25 cellular contexts compared by ENCODE assay signal in genomic region chr11:4643682-4644081, GRCh38. TPM values are rescaled to one million over a fixed set of nuclear protein-coding genes. Genes with fewer than 3 reads are reported as not detected.
"Had no signal": no experiment of that assay in that cellular context is flagged by ENCODE, and none has a peak within 500 bp of the region (broad histone marks: within the 10 kb centered on the region; RNA-seq: fewer than 3 reads in every experiment).

Gene OR51E1 (plus strand): TSS chr11:4643982. CDS start chr11:4652527, 8,545 bp downstream.

- H3K27me3 ChIP-seq: brain microvascular endothelial cell, gastroesophageal sphincter, hepatocyte, ovary, testis, upper lobe of right lung had no signal

- H3K36me3 ChIP-seq: brain microvascular endothelial cell, gastroesophageal sphincter, ovary, upper lobe of right lung had no signal

- H3K4me1 Mint-ChIP-seq: activated CD4-positive, alpha-beta T cell treated with anti-CD3 and anti-CD28 coated beads, Interleukin-2, amount 10 ng/mL, durations not matched to agents 24 days and 14 days; activated naive CD8-positive, alpha-beta T cell treated with anti-CD3 and anti-CD28 coated beads for 36 hours had no signal

- H3K36me3 Mint-ChIP-seq: activated naive CD8-positive, alpha-beta T cell treated with anti-CD3 and anti-CD28 coated beads for 36 hours had no signal

- H3K79me2 ChIP-seq: hepatocyte had no signal

- H3K27ac ChIP-seq: brain microvascular endothelial cell, epithelial cell of prostate, hepatocyte, ovary, testis, upper lobe of right lung had no signal

- H3K4me1 ChIP-seq: upper lobe of right lung had no signal

- H3K4me3 ChIP-seq: hepatocyte, ovary, smooth muscle cell, testis, upper lobe of right lung had no signal

- H3K9me3 ChIP-seq: gastroesophageal sphincter, ovary, testis, upper lobe of right lung had no signal

- H3K4me2 ChIP-seq: hepatocyte, smooth muscle cell had no signal

- ATAC-seq: activated CD8-positive, alpha-beta T cell treated with anti-CD3 and anti-CD28 coated beads, Interleukin-2, amount 10 ng/mL, durations not matched to agents 7 days and 5 days; activated T-cell treated with anti-CD3 and anti-CD28 coated beads, Interleukin-2, amount 50 U/mL, for 72 hours; effector memory CD8-positive, alpha-beta T cell; gastroesophageal sphincter; upper lobe of right lung had no signal

- H3K4me3 Mint-ChIP-seq: activated CD4-positive, alpha-beta T cell treated with anti-CD3 and anti-CD28 coated beads, Interleukin-2, amount 10 ng/mL, durations not matched to agents 24 days and 14 days; activated CD8-positive, alpha-beta T cell treated with anti-CD3 and anti-CD28 coated beads, Interleukin-2, amount 10 ng/mL, durations not matched to agents 7 days and 5 days; activated naive CD8-positive, alpha-beta T cell treated with anti-CD3 and anti-CD28 coated beads for 36 hours; activated T-cell treated with anti-CD3 and anti-CD28 coated beads, Interleukin-2, amount 50 U/mL, for 72 hours; effector memory CD8-positive, alpha-beta T cell; nephron; stimulated activated naive CD8-positive, alpha-beta T cell treated with anti-CD3 and anti-CD28 coated beads, Interleukin-15, Interleukin-2, amounts not matched to agents 100 ng/mL and 50 ng/mL, for 24 hours; T-helper 2 cell treated with Interferon-gamma antibody and Interleukin-4, amounts not matched to agents 5 μg/mL and 100 μg/mL, for 36 hours had no signal

- H3K27ac Mint-ChIP-seq: activated CD4-positive, alpha-beta T cell treated with anti-CD3 and anti-CD28 coated beads, Interleukin-2, amount 10 ng/mL, durations not matched to agents 24 days and 14 days; activated CD8-positive, alpha-beta T cell treated with anti-CD3 and anti-CD28 coated beads, Interleukin-2, amount 10 ng/mL, durations not matched to agents 7 days and 5 days; activated naive CD8-positive, alpha-beta T cell treated with anti-CD3 and anti-CD28 coated beads for 36 hours; activated T-cell treated with anti-CD3 and anti-CD28 coated beads, Interleukin-2, amount 50 U/mL, for 72 hours; effector memory CD8-positive, alpha-beta T cell; nephron; stimulated activated naive CD8-positive, alpha-beta T cell treated with anti-CD3 and anti-CD28 coated beads, Interleukin-15, Interleukin-2, amounts not matched to agents 100 ng/mL and 50 ng/mL, for 24 hours; T-helper 2 cell treated with Interferon-gamma antibody and Interleukin-4, amounts not matched to agents 5 μg/mL and 100 μg/mL, for 36 hours had no signal

- DNase-seq: activated CD4-positive, alpha-beta T cell treated with anti-CD3 and anti-CD28 coated beads, Interleukin-2, amount 10 ng/mL, durations not matched to agents 24 days and 14 days; activated CD4-positive, CD25-positive, alpha-beta regulatory T cell; activated CD8-positive, alpha-beta memory T cell treated with anti-CD3 and anti-CD28 coated beads, Interleukin-2, amount 50 U/mL, for 4 hours; activated CD8-positive, alpha-beta T cell treated with anti-CD3 and anti-CD28 coated beads, Interleukin-2, amount 10 ng/mL, durations not matched to agents 7 days and 5 days; activated gamma-delta T cell; activated naive CD8-positive, alpha-beta T cell treated with anti-CD3 and anti-CD28 coated beads for 36 hours; activated T-cell treated with anti-CD3 and anti-CD28 coated beads, Interleukin-2, amount 50 U/mL, for 72 hours; amygdala; brain microvascular endothelial cell; cerebellar nuclear complex; dermis blood vessel endothelial cell; effector memory CD8-positive, alpha-beta T cell; ovary; stimulated activated CD4-positive, alpha-beta T cell treated with anti-CD3 and anti-CD28 coated beads, Interleukin-4, amount 100 ng/mL, for 4 hours; stimulated activated CD8-positive, alpha-beta memory T cell treated with anti-CD3 and anti-CD28 coated beads, Interleukin-4, amount 100 ng/mL, for 48 hours; testis; upper lobe of right lung had no signal

- FAIRE-seq: keratinocyte had no signal

- H3K9me3 Mint-ChIP-seq: activated CD4-positive, alpha-beta T cell treated with anti-CD3 and anti-CD28 coated beads, Interleukin-2, amount 10 ng/mL, durations not matched to agents 24 days and 14 days; activated naive CD8-positive, alpha-beta T cell treated with anti-CD3 and anti-CD28 coated beads for 36 hours; activated T-cell treated with anti-CD3 and anti-CD28 coated beads, Interleukin-2, amount 50 U/mL, for 72 hours; effector memory CD8-positive, alpha-beta T cell; nephron; stimulated activated naive CD8-positive, alpha-beta T cell treated with anti-CD3 and anti-CD28 coated beads, Interleukin-15, Interleukin-2, amounts not matched to agents 100 ng/mL and 50 ng/mL, for 24 hours; T-helper 2 cell treated with Interferon-gamma antibody and Interleukin-4, amounts not matched to agents 5 μg/mL and 100 μg/mL, for 36 hours had no signal

- H2AFZ ChIP-seq: hepatocyte had no signal

RNA-seq across cellular contexts. Expression of gene OR51E1, which starts in this region (rescaled TPM):
- total RNA-seq: activated CD4-positive, alpha-beta T cell treated with anti-CD3 and anti-CD28 coated beads, Interleukin-2, amount 10 ng/mL, durations not matched to agents 24 days and 14 days; activated CD8-positive, alpha-beta T cell treated with anti-CD3 and anti-CD28 coated beads, Interleukin-2, amount 10 ng/mL, durations not matched to agents 7 days and 5 days; activated naive CD8-positive, alpha-beta T cell treated with anti-CD3 and anti-CD28 coated beads for 36 hours; activated T-cell treated with anti-CD3 and anti-CD28 coated beads, Interleukin-2, amount 50 U/mL, for 72 hours; dermis blood vessel endothelial cell; smooth muscle cell; upper lobe of right lung had no signal
- polyA plus RNA-seq: keratinocyte, smooth muscle cell had no signal
